17 cellular contexts compared by ENCODE assay signal in genomic region chr2:208034503-208035140, GRCh38.
"Had no signal": no experiment of that assay in that cellular context is flagged by ENCODE, and none has a peak within 500 bp of the region (broad histone marks: within the 10 kb centered on the region; RNA-seq: fewer than 3 reads in every experiment).

No MANE protein-coding gene starts in this region.

- DNase-seq: activated naive CD8-positive, alpha-beta T cell treated with anti-CD3 and anti-CD28 coated beads, Interleukin-2, amount 10 ng/mL, durations not matched to agents 7 days and 5 days; amniotic stem cell; midbrain; natural killer cell; psoas muscle; stimulated activated naive CD4-positive, alpha-beta T cell treated with Interleukin-2 at 50 U/mL for 16 hours had no signal

- H3K27me3 ChIP-seq: breast epithelium, gastroesophageal sphincter, ovary, right atrium auricular region, upper lobe of left lung had no signal

- H3K27me3 Mint-ChIP-seq: central memory CD8-positive, alpha-beta T cell had no signal

- H3K4me3 Mint-ChIP-seq: activated naive CD4-positive, alpha-beta T cell treated with anti-CD3 and anti-CD28 coated beads for 36 hours; activated naive CD8-positive, alpha-beta T cell treated with anti-CD3 and anti-CD28 coated beads, Interleukin-2, amount 10 ng/mL, durations not matched to agents 7 days and 5 days; activated T-cell treated with anti-CD3 and anti-CD28 coated beads, Interleukin-2, amount 50 U/mL, for 72 hours; central memory CD8-positive, alpha-beta T cell; natural killer cell had no signal

- ATAC-seq: gastroesophageal sphincter had no signal

- H3K4me3 ChIP-seq: breast epithelium, coronary artery, gastroesophageal sphincter, ovary, psoas muscle, right atrium auricular region, thoracic aorta, upper lobe of left lung had no signal

- H3K27ac Mint-ChIP-seq: activated naive CD4-positive, alpha-beta T cell treated with anti-CD3 and anti-CD28 coated beads for 36 hours; activated naive CD8-positive, alpha-beta T cell treated with anti-CD3 and anti-CD28 coated beads, Interleukin-2, amount 10 ng/mL, durations not matched to agents 7 days and 5 days; activated T-cell treated with anti-CD3 and anti-CD28 coated beads, Interleukin-2, amount 50 U/mL, for 72 hours; natural killer cell had no signal

- H3K36me3 Mint-ChIP-seq: activated naive CD8-positive, alpha-beta T cell treated with anti-CD3 and anti-CD28 coated beads, Interleukin-2, amount 10 ng/mL, durations not matched to agents 7 days and 5 days; natural killer cell had no signal

- H3K4me1 Mint-ChIP-seq: activated naive CD8-positive, alpha-beta T cell treated with anti-CD3 and anti-CD28 coated beads, Interleukin-2, amount 10 ng/mL, durations not matched to agents 7 days and 5 days; central memory CD8-positive, alpha-beta T cell; natural killer cell had no signal

- H3K27ac ChIP-seq: breast epithelium, coronary artery, epithelial cell of prostate, gastroesophageal sphincter, ovary, psoas muscle, right atrium auricular region, thoracic aorta, upper lobe of left lung had no signal

- H3K36me3 ChIP-seq: breast epithelium, gastroesophageal sphincter, ovary, right atrium auricular region, thoracic aorta, upper lobe of left lung had no signal

- H3K9me3 Mint-ChIP-seq: activated naive CD4-positive, alpha-beta T cell treated with anti-CD3 and anti-CD28 coated beads for 36 hours; activated naive CD8-positive, alpha-beta T cell treated with anti-CD3 and anti-CD28 coated beads, Interleukin-2, amount 10 ng/mL, durations not matched to agents 7 days and 5 days; activated T-cell treated with anti-CD3 and anti-CD28 coated beads, Interleukin-2, amount 50 U/mL, for 72 hours; central memory CD8-positive, alpha-beta T cell; natural killer cell had no signal

- H3K4me1 ChIP-seq: breast epithelium, gastroesophageal sphincter, psoas muscle had no signal

- H3K9me3 ChIP-seq: breast epithelium, gastroesophageal sphincter, ovary, psoas muscle, right atrium auricular region, thoracic aorta, upper lobe of left lung had no signal
